2 cellular contexts compared by ENCODE assay signal in genomic region chr19:44303305-44303704, GRCh38.
TF ChIP-seq lines count a peak whose summit lies in the region.

No MANE protein-coding gene starts in this region.

TF ChIP-seq in IMR-90, 13 proteins besides CTCF, POLR2A, EP300 and RAD21:
- TF ChIP-seq USF2 (IDR thresholded peaks at IDR 0.05; ENCODE audit: low read depth, low read length) (no peak), BHLHE40 (IDR thresholded peaks at IDR 0.05; ENCODE audit: low read depth, low read length) (no peak), NFE2L2 (IDR thresholded peaks at IDR 0.05; ENCODE audit: low read depth, low read length) (no peak), CHD1 (IDR thresholded peaks at IDR 0.05; ENCODE audit: low read depth, low read length) (no peak), MAZ (IDR thresholded peaks at IDR 0.05; ENCODE audit: borderline replicate concordance, low read depth, low read length) (no peak)
TF ChIP-seq in IMR-90: peak in this region for 0.

TF ChIP-seq in K562, 482 proteins besides CTCF, POLR2A, EP300 and RAD21:
- TF ChIP-seq AFF4 (CRISPR knock-in tag; IDR thresholded peaks at IDR 0.05) (no peak), TEAD4 (IDR thresholded peaks at IDR 0.05; ENCODE audit: low read length) (no peak), TEAD4 (CRISPR knock-in tag; IDR thresholded peaks at IDR 0.05; ENCODE audit: borderline replicate concordance) (no peak), ZNF23 (CRISPR knock-in tag; IDR thresholded peaks at IDR 0.05) (no peak), ZNF830 (CRISPR knock-in tag; IDR thresholded peaks at IDR 0.05) (no peak), ZNF740 (CRISPR knock-in tag; IDR thresholded peaks at IDR 0.05) (no peak), ZNF740 (tag; IDR thresholded peaks at IDR 0.05) (no peak), ZEB2 (IDR thresholded peaks at IDR 0.05) (no peak), DDX20 (tag; IDR thresholded peaks at IDR 0.05; ENCODE audit: low read depth) (no peak), REST (CRISPR knock-in tag; IDR thresholded peaks at IDR 0.05; ENCODE audit: low read depth) (no peak), ILF3 (IDR thresholded peaks at IDR 0.05; ENCODE audit: borderline replicate concordance) (no peak), ZNF316 (IDR thresholded peaks at IDR 0.05) (no peak), ZBTB49 (CRISPR knock-in tag; IDR thresholded peaks at IDR 0.05; ENCODE audit: borderline replicate concordance) (no peak), EHMT2 (IDR thresholded peaks at IDR 0.05) (no peak), SAP30 (IDR thresholded peaks at IDR 0.05; ENCODE audit: borderline replicate concordance, insufficient read depth, low read depth, low read length, poor library complexity, severe bottlenecking) (no peak), HSF4 (CRISPR knock-in tag; IDR thresholded peaks at IDR 0.05; ENCODE audit: borderline replicate concordance) (no peak), KLF6 (CRISPR knock-in tag; IDR thresholded peaks at IDR 0.05; ENCODE audit: borderline replicate concordance) (no peak), GTF2E2 (tag; IDR thresholded peaks at IDR 0.05) (no peak)
